ENCODE assay signal across 12 cellular contexts in the genomic region with DNA sequence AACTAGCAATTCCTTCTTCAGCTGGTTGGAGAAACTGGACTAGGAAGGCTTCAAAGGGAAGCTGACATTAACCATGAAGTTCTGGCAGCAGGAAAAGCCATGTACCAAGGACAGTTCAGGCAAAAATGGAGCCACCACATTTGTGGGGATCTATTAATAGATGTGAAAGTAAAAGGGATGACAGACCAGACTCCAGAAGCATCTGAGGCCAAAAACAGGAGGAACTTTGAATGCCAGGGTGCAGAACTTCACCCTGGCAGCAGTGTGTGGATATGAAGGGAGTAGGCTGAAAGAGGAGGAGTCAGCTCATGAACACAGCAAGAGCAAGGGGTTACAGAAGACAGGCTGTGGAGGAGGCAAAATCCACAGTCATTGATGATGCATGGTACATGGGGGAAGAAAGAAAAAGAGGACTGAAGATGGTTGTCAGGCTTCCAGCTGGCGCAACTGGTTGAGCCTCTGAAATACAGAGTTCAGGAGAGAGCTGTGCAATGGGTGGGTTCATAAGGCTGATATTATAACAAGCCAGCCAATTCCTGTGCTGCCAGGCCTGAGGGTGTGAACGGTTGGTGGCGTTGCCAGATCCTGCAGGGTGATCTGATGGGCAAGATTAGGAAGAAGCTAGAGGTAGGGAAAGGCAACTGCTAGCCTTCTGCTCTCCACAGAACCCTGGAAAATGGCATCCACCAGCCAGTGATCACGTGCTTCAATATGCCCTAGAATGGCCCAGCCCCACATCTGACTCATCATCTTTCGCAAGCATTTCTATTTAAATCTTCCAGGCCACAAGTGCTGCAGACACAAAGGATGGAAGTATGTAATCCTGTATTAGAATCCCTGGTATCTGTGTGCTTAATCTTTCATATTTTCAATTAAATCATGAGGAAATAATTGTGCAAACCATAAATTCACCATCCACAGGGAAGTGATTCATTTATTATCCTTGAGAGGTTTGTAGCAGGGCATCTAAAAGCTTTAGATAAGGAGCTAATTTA.
DNase-seq lines count a peak whose midpoint lies in the region; ATAC-seq and TF ChIP-seq lines count a peak whose summit lies in the region.
"Had no signal": no experiment of that assay in that cellular context is flagged by ENCODE, and none has a peak within 500 bp of the region (broad histone marks: within the 10 kb centered on the region; RNA-seq: fewer than 3 reads in every experiment).

No MANE protein-coding gene starts in this region.

- CTCF ChIA-PET in PC-3 (lab: Charles Lee) = interaction anchor here (0.5 to 0.7 kb wide), 2 partner anchors 9 kb away, joined by 3 read pairs; no protein-coding TSS in a partner anchor

- H3K36me3 ChIP-seq in PC-3 (ENCODE audit: low read depth, low read length) (no peaks in the 10 kb centered on the region), esophagus muscularis mucosa (no peaks in the 10 kb centered on the region), sigmoid colon (no peaks in the 10 kb centered on the region), mucosa of descending colon (ENCODE audit: low read depth) (no peaks in the 10 kb centered on the region)
- H3K36me3 ChIP-seq: cardiac muscle cell, thyroid gland had no signal

- TF ChIP-seq POLR2A in esophagus muscularis mucosa (IDR thresholded peaks at IDR 0.05; ENCODE audit: low read depth) = no peak
- no peak for TF ChIP-seq POLR2A in sigmoid colon (IDR thresholded peaks at IDR 0.05)

- 76% methylated on average over 5 of the region's 5 CpGs for WGBS in esophagus muscularis mucosa
- 84 to 91% methylated on average over 5 of the region's 5 CpGs for WGBS in sigmoid colon, 2 donors

- H3K9me3 ChIP-seq in PC-3 (ENCODE audit: low read length) = no peaks in the 10 kb centered on the region
- H3K9me3 ChIP-seq in esophagus muscularis mucosa = no peaks in the 10 kb centered on the region
- H3K9me3 ChIP-seq in sigmoid colon = no peaks in the 10 kb centered on the region
- H3K9me3 ChIP-seq in mucosa of descending colon = no peaks in the 10 kb centered on the region
- H3K9me3 ChIP-seq: thyroid gland had no signal

- ATAC-seq in PC-3 (peak; percentile 85), HG03095 (IDR thresholded peaks at IDR 0.05; ENCODE audit: unreplicated experiment) (no peak), mucosa of descending colon (no peak)

- H3K9ac ChIP-seq in PC-3 (ENCODE audit: low read length) = no peak overlapping the region

- no peaks in the 10 kb centered on the region for H4K20me1 ChIP-seq in PC-3 (ENCODE audit: low read length)

- H3K79me2 ChIP-seq in PC-3 (ENCODE audit: low read length) = no peaks in the 10 kb centered on the region

- H3K4me3 ChIP-seq in PC-3 (ENCODE audit: low read length) (no peak overlapping the region), esophagus muscularis mucosa (no peak overlapping the region), sigmoid colon (no peak overlapping the region), mucosa of descending colon (no peak overlapping the region)
- H3K4me3 ChIP-seq: cardiac muscle cell, thyroid gland had no signal

- H3K27me3 ChIP-seq in PC-3 (ENCODE audit: low read length) (no peaks in the 10 kb centered on the region), esophagus muscularis mucosa (no peaks in the 10 kb centered on the region), sigmoid colon (peaks cover 0 to 6% (median 0%) of the 10 kb centered on the region in 3 donors)
- H3K27me3 ChIP-seq: cardiac muscle cell, thyroid gland had no signal

- H2AFZ ChIP-seq in PC-3 (ENCODE audit: low read length) = 0 out of 2 replicates have a peak overlapping the region, but pooled peaks have one; percentile 46

- intact Hi-C loops in PC-3 (cut with micrococcal nuclease) (no loop called here), esophagus muscularis mucosa (cut with DNase I) (no loop called here), sigmoid colon (cut with DNase I) (no loop called here), mucosa of descending colon (cut with DNase I, micrococcal nuclease) (no loop called here)

- no peak for TF ChIP-seq CTCF in PC-3 (conservative IDR thresholded peaks at IDR 0.05; ENCODE audit: low read depth, low read length)
- TF ChIP-seq CTCF in esophagus muscularis mucosa (IDR thresholded peaks at IDR 0.05) = no peak
- no peak for TF ChIP-seq CTCF in sigmoid colon (IDR thresholded peaks at IDR 0.05)
- no peak for TF ChIP-seq CTCF in mucosa of descending colon (IDR thresholded peaks at IDR 0.05)

- DNase-seq in A172 (ENCODE audit: low spot score) (peak; percentile 19), GF-D8 (lab: John Stamatoyannopoulos, UW) (peak; percentile 62), PC-3 (peak; percentile 73), esophagus muscularis mucosa (ENCODE audit: extremely low spot score) (peak; percentile 72), HT-29 (ENCODE audit: low spot score) (no peak), sigmoid colon (no peak), mucosa of descending colon (no peak)
- DNase-seq: NCI-H1092; stimulated activated CD4-positive, alpha-beta T cell treated with anti-CD3 and anti-CD28 coated beads, Interleukin-4, amount 100 ng/mL, for 1 hour; thyroid gland had no signal

- no peaks in the 10 kb centered on the region for H3K4me1 ChIP-seq in PC-3 (ENCODE audit: insufficient read depth, low read length)
- peaks cover 4 to 15% (median 9%) of the 10 kb centered on the region in 4 donors for H3K4me1 ChIP-seq in esophagus muscularis mucosa
- no peaks in the 10 kb centered on the region for H3K4me1 ChIP-seq in sigmoid colon
- no peaks in the 10 kb centered on the region for H3K4me1 ChIP-seq in mucosa of descending colon (ENCODE audit: low read depth)
- H3K4me1 ChIP-seq: thyroid gland had no signal

- POLR2A ChIA-PET in PC-3 (lab: Charles Lee; ENCODE audit: unreplicated experiment) = no interaction called here

- no peak overlapping the region for H3K4me2 ChIP-seq in PC-3 (ENCODE audit: low read length)

- H3K27ac ChIP-seq in PC-3 (ENCODE audit: low read length) = 0 out of 2 replicates have a peak overlapping the region, but pooled peaks have one; percentile 12
- no peak overlapping the region for H3K27ac ChIP-seq in esophagus muscularis mucosa (replicated peaks in 1 of 4)
- H3K27ac ChIP-seq in sigmoid colon = no peak overlapping the region
- H3K27ac ChIP-seq: cardiac muscle cell, thyroid gland had no signal

- no peaks in the 10 kb centered on the region for H3F3A ChIP-seq in PC-3 (ENCODE audit: low read length, unreplicated experiment)

- H3K9me2 ChIP-seq in PC-3 (replicated peaks; ENCODE audit: low read length) = no peaks in the 10 kb centered on the region

- no TSS peak for BruUV-seq in PC-3 (replicated peaks; lab: Mats Ljungman, UMichigan)

- no peak for TF ChIP-seq EP300 in esophagus muscularis mucosa (IDR thresholded peaks at IDR 0.05)
- TF ChIP-seq EP300 in sigmoid colon (IDR thresholded peaks at IDR 0.05) = no peak

Comparison
In these comparisons a context has a peak if more than half of its experiments do, and no peak if none do; other contexts are left out.
1. DNase-seq: peak in A172 (single experiment), GF-D8 (single experiment), PC-3 (single experiment) and esophagus muscularis mucosa (single experiment); none in HT-29 (single experiment), sigmoid colon (single experiment) and mucosa of descending colon (0 of 3).